10 cellular contexts compared by ENCODE assay signal in the genomic region with DNA sequence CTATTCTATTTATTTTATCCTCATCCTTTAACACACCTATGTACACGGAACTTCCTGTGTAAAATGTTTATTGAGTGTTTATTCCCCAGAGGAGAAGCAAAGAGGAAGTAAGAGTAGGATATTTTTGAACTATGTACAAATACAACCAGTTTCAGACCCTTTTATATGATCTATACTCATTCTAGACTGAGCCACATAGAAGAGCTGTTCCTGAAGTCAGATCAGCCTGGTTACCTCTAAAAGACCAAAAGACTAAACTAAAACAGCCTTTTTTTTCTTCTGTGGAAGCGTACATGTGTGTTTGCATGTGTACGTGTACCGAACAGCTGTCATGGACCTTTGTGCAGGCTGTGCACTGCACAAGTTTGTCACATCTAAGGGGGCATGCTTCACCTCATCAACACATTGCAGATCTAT.
DNase-seq lines count a peak whose midpoint lies in the region; ATAC-seq lines count a peak whose summit lies in the region.
"Had no signal": no experiment of that assay in that cellular context is flagged by ENCODE, and none has a peak within 500 bp of the region (broad histone marks: within the 10 kb centered on the region; RNA-seq: fewer than 3 reads in every experiment).

No MANE protein-coding gene starts in this region.

- peak; percentile 80 for ATAC-seq in GM18499 (IDR thresholded peaks at IDR 0.05; ENCODE audit: insufficient read depth, unreplicated experiment)
- peak; percentile 79 for ATAC-seq in GM21367 (IDR thresholded peaks at IDR 0.05; ENCODE audit: unreplicated experiment)
- peak; percentile 85 for ATAC-seq in HG03103 (IDR thresholded peaks at IDR 0.05; ENCODE audit: low read depth, unreplicated experiment)
- no peak for ATAC-seq in activated T-cell treated with anti-CD3 and anti-CD28 coated beads, Interleukin-2, amount 50 U/mL, for 72 hours (replicated peaks in 1 of 2)
- ATAC-seq in activated CD8-positive, alpha-beta memory T cell treated with anti-CD3 and anti-CD28 coated beads, Interleukin-2, amount 10 ng/mL, durations not matched to agents 7 days and 5 days: no peak

- intact Hi-C loops in activated T-helper 1 cell treated with anti-CD3 and anti-CD28 coated beads, Interleukin-12 subunit alpha, Interleukin-12 subunit beta, Interleukin-2, Interleukin-4 antibody, amounts not matched to agents 30 ng/mL and 10 ng/mL and 1 ng/mL, durations not matched to agents 14 hours and 24 hours and 36 hours (cut with micrococcal nuclease): loop anchor here (1.0 to 5.0 kb wide), 4 partner anchors 70 to 250 kb away; no protein-coding TSS in a partner anchor

- peaks cover 18% of the 10 kb centered on the region for H3K4me1 Mint-ChIP-seq in activated T-helper 1 cell treated with anti-CD3 and anti-CD28 coated beads, Interleukin-12 subunit alpha, Interleukin-12 subunit beta, Interleukin-2, Interleukin-4 antibody, amounts not matched to agents 30 ng/mL and 10 ng/mL and 1 ng/mL, durations not matched to agents 14 hours and 24 hours and 36 hours (ENCODE audit: low read depth)
- peaks cover 24% of the 10 kb centered on the region for H3K4me1 Mint-ChIP-seq in activated T-cell treated with anti-CD3 and anti-CD28 coated beads, Interleukin-2, amount 50 U/mL, for 72 hours (ENCODE audit: low read depth)
- peaks cover 7% of the 10 kb centered on the region for H3K4me1 Mint-ChIP-seq in activated CD8-positive, alpha-beta memory T cell treated with anti-CD3 and anti-CD28 coated beads, Interleukin-2, amount 10 ng/mL, durations not matched to agents 7 days and 5 days

- H3K9me3 Mint-ChIP-seq in activated T-helper 1 cell treated with anti-CD3 and anti-CD28 coated beads, Interleukin-12 subunit alpha, Interleukin-12 subunit beta, Interleukin-2, Interleukin-4 antibody, amounts not matched to agents 30 ng/mL and 10 ng/mL and 1 ng/mL, durations not matched to agents 14 hours and 24 hours and 36 hours: no peaks in the 10 kb centered on the region
- H3K9me3 Mint-ChIP-seq in activated T-cell treated with anti-CD3 and anti-CD28 coated beads, Interleukin-2, amount 50 U/mL, for 72 hours: no peaks in the 10 kb centered on the region
- no peaks in the 10 kb centered on the region for H3K9me3 Mint-ChIP-seq in activated CD8-positive, alpha-beta memory T cell treated with anti-CD3 and anti-CD28 coated beads, Interleukin-2, amount 10 ng/mL, durations not matched to agents 7 days and 5 days (ENCODE audit: low read depth)

- H3K4me3 Mint-ChIP-seq in activated T-helper 1 cell treated with anti-CD3 and anti-CD28 coated beads, Interleukin-12 subunit alpha, Interleukin-12 subunit beta, Interleukin-2, Interleukin-4 antibody, amounts not matched to agents 30 ng/mL and 10 ng/mL and 1 ng/mL, durations not matched to agents 14 hours and 24 hours and 36 hours: no peak overlapping the region
- H3K4me3 Mint-ChIP-seq in activated T-cell treated with anti-CD3 and anti-CD28 coated beads, Interleukin-2, amount 50 U/mL, for 72 hours: peak overlapping the region in 1 of 2 donors; percentile 25
- no peak overlapping the region for H3K4me3 Mint-ChIP-seq in activated CD8-positive, alpha-beta memory T cell treated with anti-CD3 and anti-CD28 coated beads, Interleukin-2, amount 10 ng/mL, durations not matched to agents 7 days and 5 days

- H3K36me3 Mint-ChIP-seq in activated T-helper 1 cell treated with anti-CD3 and anti-CD28 coated beads, Interleukin-12 subunit alpha, Interleukin-12 subunit beta, Interleukin-2, Interleukin-4 antibody, amounts not matched to agents 30 ng/mL and 10 ng/mL and 1 ng/mL, durations not matched to agents 14 hours and 24 hours and 36 hours (ENCODE audit: low read depth): no peaks in the 10 kb centered on the region
- no peaks in the 10 kb centered on the region for H3K36me3 Mint-ChIP-seq in activated T-cell treated with anti-CD3 and anti-CD28 coated beads, Interleukin-2, amount 50 U/mL, for 72 hours (ENCODE audit: insufficient read depth in 2 of 2)
- no peaks in the 10 kb centered on the region for H3K36me3 Mint-ChIP-seq in activated CD8-positive, alpha-beta memory T cell treated with anti-CD3 and anti-CD28 coated beads, Interleukin-2, amount 10 ng/mL, durations not matched to agents 7 days and 5 days

- CTCF ChIA-PET in activated CD8-positive, alpha-beta memory T cell treated with anti-CD3 and anti-CD28 coated beads, Interleukin-2, amount 10 ng/mL, durations not matched to agents 7 days and 5 days (lab: Charles Lee): no interaction called here

- peaks cover 2% of the 10 kb centered on the region for H3K27me3 Mint-ChIP-seq in activated T-helper 1 cell treated with anti-CD3 and anti-CD28 coated beads, Interleukin-12 subunit alpha, Interleukin-12 subunit beta, Interleukin-2, Interleukin-4 antibody, amounts not matched to agents 30 ng/mL and 10 ng/mL and 1 ng/mL, durations not matched to agents 14 hours and 24 hours and 36 hours (ENCODE audit: insufficient read depth)
- H3K27me3 Mint-ChIP-seq in activated T-cell treated with anti-CD3 and anti-CD28 coated beads, Interleukin-2, amount 50 U/mL, for 72 hours (ENCODE audit: low read depth): peaks cover 13% of the 10 kb centered on the region
- H3K27me3 Mint-ChIP-seq in activated CD8-positive, alpha-beta memory T cell treated with anti-CD3 and anti-CD28 coated beads, Interleukin-2, amount 10 ng/mL, durations not matched to agents 7 days and 5 days: peaks cover 10% of the 10 kb centered on the region

- H3K27ac Mint-ChIP-seq in activated T-helper 1 cell treated with anti-CD3 and anti-CD28 coated beads, Interleukin-12 subunit alpha, Interleukin-12 subunit beta, Interleukin-2, Interleukin-4 antibody, amounts not matched to agents 30 ng/mL and 10 ng/mL and 1 ng/mL, durations not matched to agents 14 hours and 24 hours and 36 hours: no peak overlapping the region
- no peak overlapping the region for H3K27ac Mint-ChIP-seq in activated T-cell treated with anti-CD3 and anti-CD28 coated beads, Interleukin-2, amount 50 U/mL, for 72 hours
- no peak overlapping the region for H3K27ac Mint-ChIP-seq in activated CD8-positive, alpha-beta memory T cell treated with anti-CD3 and anti-CD28 coated beads, Interleukin-2, amount 10 ng/mL, durations not matched to agents 7 days and 5 days

- DNase-seq in SIG-M5 treated with dmso at 0.1 percent for 504 hours (lab: John Stamatoyannopoulos, UW; ENCODE audit: unreplicated experiment) (peak; percentile 73), activated gamma-delta T cell treated with Interleukin-2 at 50 U/mL for 16 hours (no peak)
- no peak for DNase-seq in activated T-helper 1 cell treated with anti-CD3 and anti-CD28 coated beads, Interleukin-12 subunit alpha, Interleukin-12 subunit beta, Interleukin-2, Interleukin-4 antibody, amounts not matched to agents 30 ng/mL and 10 ng/mL and 1 ng/mL, durations not matched to agents 14 hours and 24 hours and 36 hours (ENCODE audit: low spot score)
- no peak for DNase-seq in activated T-cell treated with anti-CD3 and anti-CD28 coated beads, Interleukin-2, amount 50 U/mL, for 72 hours
- DNase-seq in activated CD8-positive, alpha-beta memory T cell treated with anti-CD3 and anti-CD28 coated beads, Interleukin-2, amount 10 ng/mL, durations not matched to agents 7 days and 5 days: no peak
- DNase-seq: activated CD4-positive, CD25-positive, alpha-beta regulatory T cell; NCI-H82 had no signal

Comparison
In these comparisons a context has a peak if more than half of its experiments do, and no peak if none do; other contexts are left out.
1. ATAC-seq: peak in GM18499 (single experiment), GM21367 (single experiment) and HG03103 (single experiment); none in activated T-cell treated with anti-CD3 and anti-CD28 coated beads, Interleukin-2, amount 50 U/mL, for 72 hours (0 of 2) and activated CD8-positive, alpha-beta memory T cell treated with anti-CD3 and anti-CD28 coated beads, Interleukin-2, amount 10 ng/mL, durations not matched to agents 7 days and 5 days (single experiment).